1 cellular context compared by ENCODE assay signal in the genomic region with DNA sequence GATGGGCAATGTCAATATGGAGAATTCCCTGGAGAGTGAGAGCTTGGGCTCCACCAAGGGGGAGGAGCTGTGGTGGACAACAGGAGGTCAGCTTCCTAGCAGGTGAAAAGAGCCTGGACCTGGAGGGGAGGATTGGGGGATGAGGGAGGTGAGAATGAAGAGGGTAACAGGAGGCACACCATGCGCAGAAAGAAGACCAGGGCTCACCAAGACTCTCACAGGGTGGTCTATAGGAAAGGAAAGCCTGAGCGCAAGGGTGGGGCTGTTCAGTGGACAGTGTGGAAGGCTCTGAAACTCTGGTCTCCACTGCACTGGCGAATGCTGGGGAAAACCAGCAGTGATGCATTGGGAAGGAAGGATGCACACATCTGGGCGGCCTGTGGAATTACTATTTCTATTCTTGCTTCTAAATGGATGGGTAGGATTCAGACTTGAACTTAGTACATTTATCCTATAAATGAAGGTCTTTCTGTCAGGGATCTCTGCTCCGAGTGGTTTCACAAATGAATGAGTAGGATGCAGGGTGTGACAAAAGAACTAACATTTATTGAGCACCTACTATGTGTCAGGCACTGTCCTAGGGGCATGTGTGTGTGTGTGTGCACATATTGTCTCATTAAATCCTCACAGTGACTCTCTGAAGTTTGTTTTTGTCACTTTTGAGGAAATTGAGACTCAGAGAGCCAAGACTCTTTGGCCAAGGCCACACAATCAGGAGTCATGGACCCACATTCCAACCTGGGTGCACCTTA.
TF ChIP-seq lines count a peak whose summit lies in the region.

No MANE protein-coding gene starts in this region.

TF ChIP-seq in K562, 482 proteins besides CTCF, POLR2A, EP300 and RAD21 (continued from another document):
- TF ChIP-seq ATF3 (IDR thresholded peaks at IDR 0.05), result no peak
- TF ChIP-seq ATF3 (CRISPR knock-in tag; conservative IDR thresholded peaks at IDR 0.05), result no peak
- TF ChIP-seq ZKSCAN1 (IDR thresholded peaks at IDR 0.05; ENCODE audit: low read depth, low read length), result peak; percentile 95
